Comparison of ENCODE assay signal across 11 cellular contexts in the genomic region with DNA sequence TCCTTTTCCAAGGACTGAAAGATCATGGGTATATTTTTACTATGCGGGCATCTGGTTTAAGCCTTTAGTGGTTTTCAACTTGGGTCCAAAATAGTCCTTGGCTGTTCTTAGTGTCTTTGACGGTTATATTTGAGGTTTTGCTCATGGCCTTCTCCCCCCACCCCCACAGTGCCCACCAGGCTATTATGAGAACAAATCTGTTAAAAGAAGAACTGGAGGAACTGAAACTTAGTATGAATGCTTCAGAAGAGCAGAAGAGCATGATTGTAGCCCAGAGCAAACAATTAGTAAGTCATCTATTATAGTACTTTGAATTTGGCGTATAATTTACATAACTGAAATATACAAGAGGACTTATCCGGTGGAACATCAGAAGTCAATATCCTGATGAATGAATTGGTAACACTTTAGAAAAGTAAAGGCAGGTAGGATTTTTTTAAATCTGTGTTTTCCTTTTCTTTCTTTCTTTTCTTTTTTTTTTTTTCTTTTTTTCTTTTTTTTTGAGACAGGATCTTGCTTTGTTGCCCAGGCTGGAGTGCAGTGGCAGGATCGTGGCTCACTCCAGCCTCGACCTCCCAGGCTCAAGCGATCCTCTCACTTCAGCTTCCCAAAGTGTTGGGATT.
DNase-seq lines count a peak whose midpoint lies in the region; ATAC-seq and TF ChIP-seq lines count a peak whose summit lies in the region.
"Had no signal": no experiment of that assay in that cellular context is flagged by ENCODE, and none has a peak within 500 bp of the region (broad histone marks: within the 10 kb centered on the region; RNA-seq: fewer than 3 reads in every experiment).

No MANE protein-coding gene starts in this region.

- peaks cover 70% of the 10 kb centered on the region for H3F3A ChIP-seq in DOHH2 (ENCODE audit: control insufficient read depth, insufficient read depth)

- peaks cover 18% of the 10 kb centered on the region for H3K9me3 Mint-ChIP-seq in WTC11

- peak; percentile 95 for DNase-seq in Karpas-422
- DNase-seq in activated effector memory CD4-positive, alpha-beta T cell treated with Interleukin-2 at 50 U/mL for 16 hours, result no peak
- DNase-seq in WTC11 (ENCODE audit: low spot score), result no peak
- DNase-seq in upper lobe of left lung, result no peak
- no peak for DNase-seq in NCI-H446 (lab: John Stamatoyannopoulos, UW)
- DNase-seq: activated CD8-positive, alpha-beta memory T cell treated with anti-CD3 and anti-CD28 coated beads for 24 hours; right lobe of liver; SJCRH30 had no signal

- no peaks in the 10 kb centered on the region for H4K20me1 ChIP-seq in DOHH2 (ENCODE audit: control insufficient read depth, insufficient read depth, low read depth, low read length)
- H4K20me1 ChIP-seq in Karpas-422 (ENCODE audit: insufficient read depth, low read depth, low read length), result no peaks in the 10 kb centered on the region

- no peaks in the 10 kb centered on the region for H3K27me3 Mint-ChIP-seq in WTC11 (ENCODE audit: low read depth)

- H3K4me3 ChIP-seq in DOHH2 (ENCODE audit: low read length), result peak overlapping the region; percentile 71
- peak overlapping the region; percentile 33 for H3K4me3 ChIP-seq in Karpas-422 (ENCODE audit: low read length)
- H3K4me3 ChIP-seq in upper lobe of left lung, result no peak overlapping the region
- H3K4me3 ChIP-seq: right lobe of liver, SJCRH30 had no signal

- no peaks in the 10 kb centered on the region for H3K36me3 Mint-ChIP-seq in WTC11

- H3K4me2 ChIP-seq in DOHH2 (ENCODE audit: low read length) (peak overlapping the region; percentile 74), Karpas-422 (ENCODE audit: low read depth, low read length, poor library complexity, severe bottlenecking) (peak overlapping the region; percentile 62)

- no peak overlapping the region for H3K4me3 Mint-ChIP-seq in WTC11

- H3K27ac Mint-ChIP-seq in WTC11, result no peak overlapping the region

- peaks cover 65% of the 10 kb centered on the region for H3K36me3 ChIP-seq in DOHH2 (ENCODE audit: control insufficient read depth, low read length)
- no peaks in the 10 kb centered on the region; the same call in 1 of the 2 replicates for H3K36me3 ChIP-seq in Karpas-422 (ENCODE audit: insufficient read depth, low read length)
- H3K36me3 ChIP-seq in upper lobe of left lung, result no peaks in the 10 kb centered on the region
- H3K36me3 ChIP-seq: right lobe of liver, SJCRH30 had no signal

- peak; percentile 81 for ATAC-seq in GM19351 (IDR thresholded peaks at IDR 0.05; ENCODE audit: unreplicated experiment)
- ATAC-seq in HG02884 (IDR thresholded peaks at IDR 0.05; ENCODE audit: unreplicated experiment), result peak; percentile 83
- no peak for ATAC-seq in WTC11
- ATAC-seq in upper lobe of left lung (ENCODE audit: low FRiP score in 2 of 2), result no peak
- ATAC-seq: right lobe of liver had no signal

- CTCF ChIA-PET in WTC11 (lab: Charles Lee), result no interaction called here

- H3K9me2 ChIP-seq in DOHH2 (replicated peaks; ENCODE audit: control insufficient read depth, low read length), result no peaks in the 10 kb centered on the region
- no peaks in the 10 kb centered on the region for H3K9me2 ChIP-seq in Karpas-422 (replicated peaks; ENCODE audit: insufficient read depth, low read length)

- TF ChIP-seq CTCF in DOHH2 (IDR thresholded peaks at IDR 0.05; ENCODE audit: low read depth, low read length, poor library complexity, severe bottlenecking) (no peak), WTC11 (IDR thresholded peaks at IDR 0.05) (no peak), upper lobe of left lung (IDR thresholded peaks at IDR 0.05) (no peak)

- H3K4me1 Mint-ChIP-seq in WTC11, result no peaks in the 10 kb centered on the region

- H3K4me1 ChIP-seq in DOHH2 (ENCODE audit: control insufficient read depth, low read length) (peaks cover 96% of the 10 kb centered on the region), Karpas-422 (ENCODE audit: low read length) (peaks cover 84% of the 10 kb centered on the region), upper lobe of left lung (no peaks in the 10 kb centered on the region)
- H3K4me1 ChIP-seq: right lobe of liver, SJCRH30 had no signal

- no peaks in the 10 kb centered on the region for H3K27me3 ChIP-seq in DOHH2 (ENCODE audit: control insufficient read depth, low read length)
- H3K27me3 ChIP-seq in Karpas-422 (ENCODE audit: low read length), result no peaks in the 10 kb centered on the region
- H3K27me3 ChIP-seq in upper lobe of left lung, result no peaks in the 10 kb centered on the region
- H3K27me3 ChIP-seq: right lobe of liver had no signal

- no peak for TF ChIP-seq POLR2A in upper lobe of left lung (IDR thresholded peaks at IDR 0.05)

- WGBS in upper lobe of left lung, 2 donors, result 81 to 89% methylated on average over 7 of the region's 7 CpGs

- H3K27ac ChIP-seq in DOHH2 (ENCODE audit: low read depth, low read length) (peak overlapping the region; percentile 99), Karpas-422 (ENCODE audit: low read length) (peak overlapping the region; percentile 94), upper lobe of left lung (no peak overlapping the region)
- H3K27ac ChIP-seq: right lobe of liver, SJCRH30 had no signal

- no peak overlapping the region for H2AFZ ChIP-seq in Karpas-422 (ENCODE audit: low read length)

- H3K79me2 ChIP-seq in DOHH2 (ENCODE audit: control insufficient read depth, low read length) (peaks cover 69% of the 10 kb centered on the region), Karpas-422 (ENCODE audit: low read length) (no peaks in the 10 kb centered on the region)

- TF ChIP-seq EP300 in upper lobe of left lung (IDR thresholded peaks at IDR 0.05), result no peak

- H3K9me3 ChIP-seq in DOHH2 (ENCODE audit: control insufficient read depth, insufficient read depth, low read length) (no peaks in the 10 kb centered on the region), Karpas-422 (ENCODE audit: low read length) (peaks cover 12% of the 10 kb centered on the region), upper lobe of left lung (peaks cover 0 to 12% (median 9%) of the 10 kb centered on the region in 4 donors)
- H3K9me3 ChIP-seq: right lobe of liver, SJCRH30 had no signal

- POLR2A ChIA-PET in WTC11 (lab: Charles Lee), result no interaction called here

- H3K9ac ChIP-seq in Karpas-422 (ENCODE audit: low read length), result peak overlapping the region; percentile 59

TF ChIP-seq in WTC11, 78 proteins besides CTCF, POLR2A, EP300 and RAD21:
- TF ChIP-seq NR1H2 (CRISPR knock-in tag; IDR thresholded peaks at IDR 0.05), result no peak
- no peak for TF ChIP-seq ZNF121 (CRISPR knock-in tag; IDR thresholded peaks at IDR 0.05)
- TF ChIP-seq FOXJ3 (CRISPR knock-in tag; IDR thresholded peaks at IDR 0.05; ENCODE audit: borderline replicate concordance), result no peak
- no peak for TF ChIP-seq ZBTB21 (CRISPR knock-in tag; IDR thresholded peaks at IDR 0.05; ENCODE audit: borderline replicate concordance)
- no peak for TF ChIP-seq RORB (CRISPR knock-in tag; IDR thresholded peaks at IDR 0.05)
- TF ChIP-seq, protein P1, sequence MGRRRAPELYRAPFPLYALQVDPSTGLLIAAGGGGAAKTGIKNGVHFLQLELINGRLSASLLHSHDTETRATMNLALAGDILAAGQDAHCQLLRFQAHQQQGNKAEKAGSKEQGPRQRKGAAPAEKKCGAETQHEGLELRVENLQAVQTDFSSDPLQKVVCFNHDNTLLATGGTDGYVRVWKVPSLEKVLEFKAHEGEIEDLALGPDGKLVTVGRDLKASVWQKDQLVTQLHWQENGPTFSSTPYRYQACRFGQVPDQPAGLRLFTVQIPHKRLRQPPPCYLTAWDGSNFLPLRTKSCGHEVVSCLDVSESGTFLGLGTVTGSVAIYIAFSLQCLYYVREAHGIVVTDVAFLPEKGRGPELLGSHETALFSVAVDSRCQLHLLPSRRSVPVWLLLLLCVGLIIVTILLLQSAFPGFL (CRISPR knock-in tag; IDR thresholded peaks at IDR 0.05; ENCODE audit: borderline replicate concordance), result no peak
- no peak for TF ChIP-seq NFYB (CRISPR knock-in tag; conservative IDR thresholded peaks at IDR 0.05; ENCODE audit: low read depth)
- TF ChIP-seq, protein P2, sequence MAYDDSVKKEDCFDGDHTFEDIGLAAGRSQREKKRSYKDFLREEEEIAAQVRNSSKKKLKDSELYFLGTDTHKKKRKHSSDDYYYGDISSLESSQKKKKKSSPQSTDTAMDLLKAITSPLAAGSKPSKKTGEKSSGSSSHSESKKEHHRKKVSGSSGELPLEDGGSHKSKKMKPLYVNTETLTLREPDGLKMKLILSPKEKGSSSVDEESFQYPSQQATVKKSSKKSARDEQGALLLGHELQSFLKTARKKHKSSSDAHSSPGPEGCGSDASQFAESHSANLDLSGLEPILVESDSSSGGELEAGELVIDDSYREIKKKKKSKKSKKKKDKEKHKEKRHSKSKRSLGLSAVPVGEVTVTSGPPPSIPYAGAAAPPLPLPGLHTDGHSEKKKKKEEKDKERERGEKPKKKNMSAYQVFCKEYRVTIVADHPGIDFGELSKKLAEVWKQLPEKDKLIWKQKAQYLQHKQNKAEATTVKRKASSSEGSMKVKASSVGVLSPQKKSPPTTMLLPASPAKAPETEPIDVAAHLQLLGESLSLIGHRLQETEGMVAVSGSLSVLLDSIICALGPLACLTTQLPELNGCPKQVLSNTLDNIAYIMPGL (CRISPR knock-in tag; IDR thresholded peaks at IDR 0.05), result no peak
- no peak for TF ChIP-seq ATF2 (CRISPR knock-in tag; IDR thresholded peaks at IDR 0.05; ENCODE audit: borderline replicate concordance, low read depth)
- TF ChIP-seq CBFB (CRISPR knock-in tag; IDR thresholded peaks at IDR 0.05; ENCODE audit: low read depth), result no peak
TF ChIP-seq in WTC11: peak in this region for 0.

Comparison
In these comparisons a context has a peak if more than half of its experiments do, and no peak if none do; other contexts are left out.
1. H3K27ac ChIP-seq: peak in DOHH2 (single experiment) and Karpas-422 (single experiment); none in upper lobe of left lung (0 of 4).
2. H3K4me3 ChIP-seq: peak in DOHH2 (single experiment) and Karpas-422 (single experiment); none in upper lobe of left lung (0 of 4).
3. ATAC-seq: peak in GM19351 (single experiment) and HG02884 (single experiment); none in WTC11 (single experiment) and upper lobe of left lung (0 of 2).